Comparison of ENCODE assay signal across 26 cellular contexts in genomic region chr9:78189461-78189860, GRCh38. TPM values are rescaled to one million over a fixed set of nuclear protein-coding genes. Genes with fewer than 3 reads are reported as not detected.
DNase-seq lines count a peak whose midpoint lies in the region; ATAC-seq and TF ChIP-seq lines count a peak whose summit lies in the region.
"Had no signal": no experiment of that assay in that cellular context is flagged by ENCODE, and none has a peak within 500 bp of the region (broad histone marks: within the 10 kb centered on the region; RNA-seq: fewer than 3 reads in every experiment).

No MANE protein-coding gene starts in this region.

- intact Hi-C loops in Right ventricle myocardium inferior (cut with DNase I) = no loop called here

- H3K27me3 ChIP-seq in hepatocyte = no peaks in the 10 kb centered on the region
- no peaks in the 10 kb centered on the region for H3K27me3 ChIP-seq in mesendoderm (ENCODE audit: insufficient read depth, low read length, poor library complexity)
- H3K27me3 ChIP-seq: vagina had no signal

- in situ Hi-C loops in astrocyte of the spinal cord (cut with HindIII; ENCODE audit: low sequenced_read_pairs) = no loop called here

- H4K20me1 ChIP-seq in hepatocyte (ENCODE audit: insufficient read depth, poor library complexity, severe bottlenecking) = no peaks in the 10 kb centered on the region

- DNase-seq in M059J (ENCODE audit: low read depth) (peak; percentile 56), astrocyte of the spinal cord (ENCODE audit: low read depth, low spot score) (peak; percentile 47), hepatocyte (ENCODE audit: low spot score) (peak; percentile 7), stromal cell of bone marrow (ENCODE audit: low read depth) (peak; percentile 40), hepatic stellate cell (ENCODE audit: low spot score) (no peak), mesendoderm (no peak), Right ventricle myocardium inferior (ENCODE audit: missing footprints) (no peak), NCI-H146 treated with DMSO at 0.1 percent for 48 hours (lab: John Stamatoyannopoulos, UW; ENCODE audit: unreplicated experiment) (no peak)
- DNase-seq: activated CD4-positive, alpha-beta T cell treated with anti-CD3 and anti-CD28 coated beads, Interleukin-2, amount 50 U/mL, for 48 hours; activated CD4-positive, CD25-positive, alpha-beta regulatory T cell; activated CD8-positive, alpha-beta memory T cell treated with anti-CD3 and anti-CD28 coated beads, Interleukin-2, amount 50 U/mL, for 48 hours; aorta; effector memory CD4-positive, alpha-beta T cell; EL; H9; naive thymus-derived CD8-positive, alpha-beta T cell; NCI-H1092 treated with DMSO at 0.1 percent for 48 hours; NCI-H2029; NCI-H345; NCI-H774; retina; Right ventricle myocardium superior; T1000 had no signal

- no peaks in the 10 kb centered on the region for H3K9me2 ChIP-seq in hepatocyte (replicated peaks; ENCODE audit: insufficient read depth)

- H2AFZ ChIP-seq in hepatocyte = no peak overlapping the region

- H3K79me2 ChIP-seq in hepatocyte = no peaks in the 10 kb centered on the region
- no peaks in the 10 kb centered on the region for H3K79me2 ChIP-seq in mesendoderm (ENCODE audit: control insufficient read depth, insufficient read depth, low read length)

- TF ChIP-seq CTCF in astrocyte of the spinal cord (IDR thresholded peaks at IDR 0.05; ENCODE audit: low read depth, low read length) = no peak
- TF ChIP-seq CTCF in hepatocyte (IDR thresholded peaks at IDR 0.05; ENCODE audit: poor library complexity) = no peak

- H3K27ac ChIP-seq in hepatocyte (peak overlapping the region; percentile 9), mesendoderm (ENCODE audit: low read depth, low read length) (no peak overlapping the region)
- H3K27ac ChIP-seq: vagina had no signal

- H3K4me3 ChIP-seq in astrocyte of the spinal cord (ENCODE audit: low read depth, low read length) = no peak overlapping the region
- no peak overlapping the region for H3K4me3 ChIP-seq in hepatocyte
- no peak overlapping the region for H3K4me3 ChIP-seq in mesendoderm (ENCODE audit: low read length)
- H3K4me3 ChIP-seq: vagina had no signal

- no peak overlapping the region for H3K56ac ChIP-seq in mesendoderm (ENCODE audit: low read length)

- no peaks in the 10 kb centered on the region for H3K79me1 ChIP-seq in mesendoderm (ENCODE audit: low read length)

- no peak overlapping the region for H2BK120ac ChIP-seq in mesendoderm (ENCODE audit: low read depth, low read length)

- no peak overlapping the region for H3K4me2 ChIP-seq in hepatocyte
- no peak overlapping the region for H3K4me2 ChIP-seq in mesendoderm (ENCODE audit: low read length)

- no peak overlapping the region for H3K9ac ChIP-seq in mesendoderm (ENCODE audit: low read length)

- H4K8ac ChIP-seq in mesendoderm (ENCODE audit: low read depth, low read length) = no peak overlapping the region

- 71% methylated on average over 5 of the region's 5 CpGs for WGBS in hepatocyte (ENCODE audit: low lambda C conversion rate, missing lambda C conversion rate)
- no CpG with 5 or more reads among the region's 5 CpGs for WGBS in mesendoderm (ENCODE audit: extremely low coverage, insufficient coverage, low lambda C conversion rate)

- H4K5ac ChIP-seq in mesendoderm (ENCODE audit: low read length) = no peak overlapping the region

- ATAC-seq in Right ventricle myocardium inferior = no peak
- ATAC-seq: activated T-helper 17 cell treated with anti-CD3 and anti-CD28 coated beads, Interleukin-2, amount 50 U/mL, for 72 hours; esophagus mucosa; naive thymus-derived CD8-positive, alpha-beta T cell had no signal

- no peak overlapping the region for H2BK15ac ChIP-seq in mesendoderm (replicated peaks; ENCODE audit: low read depth)

- no peak overlapping the region for H3K23ac ChIP-seq in mesendoderm (ENCODE audit: low read length)

- H3K36me3 ChIP-seq in hepatocyte (replicated peaks; ENCODE audit: insufficient read depth, low read depth) (no peaks in the 10 kb centered on the region), mesendoderm (ENCODE audit: control insufficient read depth, insufficient read depth, low read length) (no peaks in the 10 kb centered on the region)
- H3K36me3 ChIP-seq: vagina had no signal

- no peak overlapping the region for H2BK5ac ChIP-seq in mesendoderm (ENCODE audit: low read length)

- H3K4me1 ChIP-seq in hepatocyte (ENCODE audit: insufficient read depth) (no peaks in the 10 kb centered on the region), mesendoderm (ENCODE audit: control insufficient read depth, low read depth, low read length) (no peaks in the 10 kb centered on the region)
- H3K4me1 ChIP-seq: vagina had no signal

- no peak overlapping the region for H2AK5ac ChIP-seq in mesendoderm (ENCODE audit: low read length)

- H3K4ac ChIP-seq in mesendoderm (ENCODE audit: low read depth, low read length) = no peak overlapping the region

- no peaks in the 10 kb centered on the region for H3K9me3 ChIP-seq in hepatocyte (ENCODE audit: low read depth)
- H3K9me3 ChIP-seq: vagina had no signal

- no peak overlapping the region for H3K18ac ChIP-seq in mesendoderm (ENCODE audit: low read length)

RNA-seq across cellular contexts. Expression of gene CEP78, which starts 46.4 kb away (rescaled TPM):
- total RNA-seq in M059J (2014; rRNA removed; shearing (Covaris generic)) = 33.6 and 42.7 TPM in 2 replicates
- total RNA-seq in hepatocyte = 14.7 and 17.2 TPM in 2 replicates
- 8.1 and 8.2 TPM in 2 replicates for polyA plus RNA-seq in hepatocyte
- 29.9 TPM for polyA plus RNA-seq in mesendoderm (2013, experiment 1 of 2)
- 30.9 TPM for polyA plus RNA-seq in mesendoderm (2013, experiment 2 of 2)
- 3.9 TPM for total RNA-seq in Right ventricle myocardium inferior

Comparison
In these comparisons a context has a peak if more than half of its experiments do, and no peak if none do; other contexts are left out.
1. DNase-seq: peak in M059J (single experiment), astrocyte of the spinal cord (single experiment), hepatocyte (single experiment) and stromal cell of bone marrow (single experiment); none in hepatic stellate cell (single experiment), mesendoderm (single experiment), Right ventricle myocardium inferior (single experiment) and NCI-H146 treated with DMSO at 0.1 percent for 48 hours (single experiment).